10 cellular contexts compared by ENCODE assay signal in the genomic region with DNA sequence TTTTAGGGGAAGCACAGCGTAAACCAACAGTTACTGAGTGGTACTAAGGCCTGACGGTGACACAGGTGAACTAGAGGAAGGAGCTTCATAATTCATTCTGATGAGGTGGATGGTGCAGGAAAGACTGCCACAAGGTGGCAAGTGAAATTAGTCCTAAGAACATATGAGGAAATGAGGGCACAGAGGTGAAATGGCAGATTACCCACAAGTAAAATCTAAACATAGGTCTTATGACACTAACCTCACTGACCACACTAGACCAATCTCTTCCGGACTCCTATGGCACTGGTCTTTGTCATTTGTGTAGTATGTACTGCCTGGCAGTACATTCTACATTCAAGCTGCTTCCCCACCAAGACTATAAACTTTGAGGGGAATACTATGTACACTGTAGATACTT. TPM values are rescaled to one million over a fixed set of nuclear protein-coding genes. Genes with fewer than 3 reads are reported as not detected.
DNase-seq lines count a peak whose midpoint lies in the region; ATAC-seq lines count a peak whose summit lies in the region.
"Had no signal": no experiment of that assay in that cellular context is flagged by ENCODE, and none has a peak within 500 bp of the region (broad histone marks: within the 10 kb centered on the region; RNA-seq: fewer than 3 reads in every experiment).

No MANE protein-coding gene starts in this region.

- CTCF ChIA-PET in activated naive CD4-positive, alpha-beta T cell treated with anti-CD3 and anti-CD28 coated beads, Interleukin-2, amount 10 ng/mL, durations not matched to agents 7 days and 5 days (lab: Charles Lee) = interaction anchor here (0.7 to 1.0 kb wide), 2 partner anchors 167 to 169 kb away, joined by 3 to 4 read pairs; no protein-coding TSS in a partner anchor

- no peak overlapping the region for H3K4me3 Mint-ChIP-seq in activated naive CD4-positive, alpha-beta T cell treated with anti-CD3 and anti-CD28 coated beads, Interleukin-2, amount 10 ng/mL, durations not matched to agents 7 days and 5 days
- no peak overlapping the region for H3K4me3 Mint-ChIP-seq in stimulated activated naive CD8-positive, alpha-beta T cell treated with anti-CD3 and anti-CD28 coated beads, Interleukin-15, amount 100 ng/mL, for 72 hours
- H3K4me3 Mint-ChIP-seq in activated T-cell treated with anti-CD3 and anti-CD28 coated beads, Interleukin-2, amount 50 U/mL, for 4 hours = no peak overlapping the region

- peaks cover 20% of the 10 kb centered on the region for H3K4me1 Mint-ChIP-seq in activated naive CD4-positive, alpha-beta T cell treated with anti-CD3 and anti-CD28 coated beads, Interleukin-2, amount 10 ng/mL, durations not matched to agents 7 days and 5 days
- peaks cover 5% of the 10 kb centered on the region for H3K4me1 Mint-ChIP-seq in stimulated activated naive CD8-positive, alpha-beta T cell treated with anti-CD3 and anti-CD28 coated beads, Interleukin-15, amount 100 ng/mL, for 72 hours
- no peaks in the 10 kb centered on the region for H3K4me1 Mint-ChIP-seq in activated T-cell treated with anti-CD3 and anti-CD28 coated beads, Interleukin-2, amount 50 U/mL, for 4 hours (ENCODE audit: low read depth)

- H3K27ac Mint-ChIP-seq in activated naive CD4-positive, alpha-beta T cell treated with anti-CD3 and anti-CD28 coated beads, Interleukin-2, amount 10 ng/mL, durations not matched to agents 7 days and 5 days = peak overlapping the region; percentile 38
- no peak overlapping the region for H3K27ac Mint-ChIP-seq in stimulated activated naive CD8-positive, alpha-beta T cell treated with anti-CD3 and anti-CD28 coated beads, Interleukin-15, amount 100 ng/mL, for 72 hours

- peaks cover 1% of the 10 kb centered on the region for H3K36me3 Mint-ChIP-seq in activated naive CD4-positive, alpha-beta T cell treated with anti-CD3 and anti-CD28 coated beads, Interleukin-2, amount 10 ng/mL, durations not matched to agents 7 days and 5 days
- no peaks in the 10 kb centered on the region for H3K36me3 Mint-ChIP-seq in activated T-cell treated with anti-CD3 and anti-CD28 coated beads, Interleukin-2, amount 50 U/mL, for 4 hours (ENCODE audit: insufficient read depth)

- H3K27me3 Mint-ChIP-seq in activated naive CD4-positive, alpha-beta T cell treated with anti-CD3 and anti-CD28 coated beads, Interleukin-2, amount 10 ng/mL, durations not matched to agents 7 days and 5 days = no peaks in the 10 kb centered on the region
- no peaks in the 10 kb centered on the region for H3K27me3 Mint-ChIP-seq in stimulated activated naive CD8-positive, alpha-beta T cell treated with anti-CD3 and anti-CD28 coated beads, Interleukin-15, amount 100 ng/mL, for 72 hours
- no peaks in the 10 kb centered on the region for H3K27me3 Mint-ChIP-seq in activated T-cell treated with anti-CD3 and anti-CD28 coated beads, Interleukin-2, amount 50 U/mL, for 4 hours (ENCODE audit: low read depth)

- H3K9me3 Mint-ChIP-seq in activated naive CD4-positive, alpha-beta T cell treated with anti-CD3 and anti-CD28 coated beads, Interleukin-2, amount 10 ng/mL, durations not matched to agents 7 days and 5 days = no peaks in the 10 kb centered on the region
- no peaks in the 10 kb centered on the region for H3K9me3 Mint-ChIP-seq in stimulated activated naive CD8-positive, alpha-beta T cell treated with anti-CD3 and anti-CD28 coated beads, Interleukin-15, amount 100 ng/mL, for 72 hours
- no peaks in the 10 kb centered on the region for H3K9me3 Mint-ChIP-seq in activated T-cell treated with anti-CD3 and anti-CD28 coated beads, Interleukin-2, amount 50 U/mL, for 4 hours

- peak; percentile 49 for ATAC-seq in HG03039 (IDR thresholded peaks at IDR 0.05; ENCODE audit: unreplicated experiment)
- peak; percentile 98 for ATAC-seq in stimulated activated naive CD8-positive, alpha-beta T cell treated with anti-CD3 and anti-CD28 coated beads, Interleukin-15, amount 100 ng/mL, for 72 hours
- ATAC-seq in activated T-cell treated with anti-CD3 and anti-CD28 coated beads, Interleukin-2, amount 50 U/mL, for 4 hours = no peak
- ATAC-seq: left lobe of liver, Right ventricle myocardium inferior had no signal

- peak; percentile 33 for DNase-seq in activated naive CD4-positive, alpha-beta T cell treated with anti-CD3 and anti-CD28 coated beads, Interleukin-2, amount 10 ng/mL, durations not matched to agents 7 days and 5 days
- no peak for DNase-seq in activated naive CD4-positive, alpha-beta T cell treated with Interleukin-2 at 50 U/mL for 16 hours
- DNase-seq in OCI-M1 (lab: John Stamatoyannopoulos, UW) = peak; percentile 95
- peak in 1 of 2 donors; percentile 28 for DNase-seq in stimulated activated naive CD8-positive, alpha-beta T cell treated with anti-CD3 and anti-CD28 coated beads, Interleukin-15, amount 100 ng/mL, for 72 hours
- no peak for DNase-seq in stimulated activated CD4-positive, alpha-beta T cell treated with anti-CD3 and anti-CD28 coated beads, Interleukin-4, amount 100 ng/mL, for 1 hour
- DNase-seq in mesenteric fat pad (ENCODE audit: low spot score) = no peak
- no peak for DNase-seq in activated T-cell treated with anti-CD3 and anti-CD28 coated beads, Interleukin-2, amount 50 U/mL, for 4 hours

RNA-seq across cellular contexts. Expression of a gene that starts 20.2 kb away (rescaled TPM):
- total RNA-seq in mesenteric fat pad = 65.1 TPM
- total RNA-seq in activated T-cell treated with anti-CD3 and anti-CD28 coated beads, Interleukin-2, amount 50 U/mL, for 4 hours = 1 to 10 TPM; 1.9 to 3.2 (median 3.2) TPM

Comparison
In these comparisons a context has a peak if more than half of its experiments do, and no peak if none do; other contexts are left out.
1. DNase-seq: peak in activated naive CD4-positive, alpha-beta T cell treated with anti-CD3 and anti-CD28 coated beads, Interleukin-2, amount 10 ng/mL, durations not matched to agents 7 days and 5 days (single experiment) and OCI-M1 (single experiment); none in activated naive CD4-positive, alpha-beta T cell treated with Interleukin-2 at 50 U/mL for 16 hours (single experiment), stimulated activated CD4-positive, alpha-beta T cell treated with anti-CD3 and anti-CD28 coated beads, Interleukin-4, amount 100 ng/mL, for 1 hour (single experiment), mesenteric fat pad (single experiment) and activated T-cell treated with anti-CD3 and anti-CD28 coated beads, Interleukin-2, amount 50 U/mL, for 4 hours (single experiment).
2. ATAC-seq: peak in HG03039 (single experiment) and stimulated activated naive CD8-positive, alpha-beta T cell treated with anti-CD3 and anti-CD28 coated beads, Interleukin-15, amount 100 ng/mL, for 72 hours (single experiment); none in activated T-cell treated with anti-CD3 and anti-CD28 coated beads, Interleukin-2, amount 50 U/mL, for 4 hours (0 of 2).
3. RNA of a gene that starts 20.2 kb away (total RNA-seq): 65.1 TPM in mesenteric fat pad (single experiment); 1.9 to 3.2 TPM in activated T-cell treated with anti-CD3 and anti-CD28 coated beads, Interleukin-2, amount 50 U/mL, for 4 hours; every median in the first group is over 10 times any median in the second.